In genomic region chr19:53908933-53909415, GRCh38 we compare ENCODE assay signal across 10 cellular contexts. TPM values are rescaled to one million over a fixed set of nuclear protein-coding genes. Genes with fewer than 3 reads are reported as not detected.
DNase-seq lines count a peak whose midpoint lies in the region; ATAC-seq and TF ChIP-seq lines count a peak whose summit lies in the region.
"Had no signal": no experiment of that assay in that cellular context is flagged by ENCODE, and none has a peak within 500 bp of the region (broad histone marks: within the 10 kb centered on the region; RNA-seq: fewer than 3 reads in every experiment).

TSS of gene CACNG7 (plus strand) at chr19:53909278. CDS start at chr19:53912832, 3,554 bp downstream.

- H3K9ac ChIP-seq in mesenchymal stem cell (ENCODE audit: low read length) = no peak within 1 kb of the TSS

- no peak within 1 kb of the TSS for H3K18ac ChIP-seq in mesenchymal stem cell (ENCODE audit: low read depth in 1 of 2, low read length in 2 of 2)

- H3K4me2 ChIP-seq in mesenchymal stem cell (ENCODE audit: low read length, poor library complexity, severe bottlenecking) = no peak within 1 kb of the TSS

- no peak within 1 kb of the TSS for H2BK15ac ChIP-seq in mesenchymal stem cell (ENCODE audit: low read depth, poor library complexity, severe bottlenecking)

- peak within 1 kb of the TSS; percentile 58 for H3K4me3 Mint-ChIP-seq in effector memory CD8-positive, alpha-beta T cell
- H3K4me3 Mint-ChIP-seq in nephron = peak within 1 kb of the TSS; percentile 77 to 84 (median 80)

- peaks cover 80 to 84% of the 10 kb centered on the region in 2 donors for H3K27me3 Mint-ChIP-seq in effector memory CD8-positive, alpha-beta T cell
- peaks cover 93% of the 10 kb centered on the region for H3K27me3 Mint-ChIP-seq in nephron (ENCODE audit: low read depth)

- no peaks in the 10 kb centered on the region for H3K9me3 Mint-ChIP-seq in effector memory CD8-positive, alpha-beta T cell
- peaks cover 4% of the 10 kb centered on the region for H3K9me3 Mint-ChIP-seq in nephron

- no peak within 1 kb of the TSS for H3K23ac ChIP-seq in mesenchymal stem cell (ENCODE audit: low read length in 2 of 2)

- TF ChIP-seq CTCF in BE2C (IDR thresholded peaks at IDR 0.05; ENCODE audit: low read depth, low read length) (no peak), nephron (IDR thresholded peaks at IDR 0.05; ENCODE audit: unreplicated experiment in 3 of 3) (no peak), lower lobe of right lung (IDR thresholded peaks at IDR 0.05) (no peak)

- no peak for ATAC-seq in effector memory CD8-positive, alpha-beta T cell (replicated peaks)
- no peak for ATAC-seq in lower lobe of right lung
- ATAC-seq in HG02885 (IDR thresholded peaks at IDR 0.05; ENCODE audit: poor library complexity, unreplicated experiment) = no peak

- intact Hi-C loops in lower lobe of right lung (cut with DNase I) = no loop called here

- H4K8ac ChIP-seq in mesenchymal stem cell (ENCODE audit: low read length) = no peak within 1 kb of the TSS

- H3K36me3 Mint-ChIP-seq in effector memory CD8-positive, alpha-beta T cell (ENCODE audit: insufficient read depth) = peaks cover 3% of the 10 kb centered on the region
- peaks cover 3% of the 10 kb centered on the region for H3K36me3 Mint-ChIP-seq in nephron (ENCODE audit: low read depth)

- H3K27ac Mint-ChIP-seq in effector memory CD8-positive, alpha-beta T cell = no peak within 1 kb of the TSS
- peak within 1 kb of the TSS in 1 of 3 experiments; percentile 56 for H3K27ac Mint-ChIP-seq in nephron

- H3K4me3 ChIP-seq in BE2C (ENCODE audit: low read depth, low read length) (peak within 1 kb of the TSS; percentile 41), lower lobe of right lung (no peak within 1 kb of the TSS), mesenchymal stem cell (ENCODE audit: insufficient read depth in 1 of 2, low read depth in 1 of 2, low read length in 2 of 2) (no peak within 1 kb of the TSS)

- 2% methylated on average over 5 of the region's 28 CpGs for WGBS in mesenchymal stem cell

- H3K36me3 ChIP-seq in BE2C (no peaks in the 10 kb centered on the region), lower lobe of right lung (no peaks in the 10 kb centered on the region), mesenchymal stem cell (ENCODE audit: control insufficient read depth in 1 of 2, insufficient read depth in 2 of 2, low read depth in 1 of 2, low read length in 2 of 2) (no peaks in the 10 kb centered on the region)

- H3K4me1 ChIP-seq in BE2C (no peaks in the 10 kb centered on the region), lower lobe of right lung (peaks cover 22% of the 10 kb centered on the region), mesenchymal stem cell (ENCODE audit: control insufficient read depth, insufficient read depth, low read depth, low read length) (peaks cover 3% of the 10 kb centered on the region)

- no peak within 1 kb of the TSS for H4K91ac ChIP-seq in mesenchymal stem cell (ENCODE audit: low read length)

- no peak within 1 kb of the TSS for H2AK5ac ChIP-seq in mesenchymal stem cell (ENCODE audit: low read length, severe bottlenecking)

- no peak within 1 kb of the TSS for H3K4ac ChIP-seq in mesenchymal stem cell (ENCODE audit: low read depth in 1 of 2, low read length in 2 of 2)

- no peak within 1 kb of the TSS for H3K14ac ChIP-seq in mesenchymal stem cell (ENCODE audit: low read length in 2 of 2)

- H3K9me3 ChIP-seq in BE2C (no peaks in the 10 kb centered on the region), lower lobe of right lung (no peaks in the 10 kb centered on the region), mesenchymal stem cell (ENCODE audit: control insufficient read depth, low read length) (no peaks in the 10 kb centered on the region)

- H3K27me3 ChIP-seq in BE2C (peaks cover 65% of the 10 kb centered on the region), lower lobe of right lung (ENCODE audit: low read depth) (peaks cover 83% of the 10 kb centered on the region), mesenchymal stem cell (ENCODE audit: control insufficient read depth in 1 of 2, insufficient read depth in 1 of 2, low read length in 2 of 2) (peaks cover 76 to 77% of the 10 kb centered on the region in 2 experiments)

- H3K4me1 Mint-ChIP-seq in effector memory CD8-positive, alpha-beta T cell (ENCODE audit: low read depth in 2 of 2) = peaks cover 37 to 39% of the 10 kb centered on the region in 2 donors
- peaks cover 15% of the 10 kb centered on the region for H3K4me1 Mint-ChIP-seq in nephron

- no peak within 1 kb of the TSS for H2BK120ac ChIP-seq in mesenchymal stem cell (ENCODE audit: low read depth, low read length)

- H3K27ac ChIP-seq in lower lobe of right lung = no peak within 1 kb of the TSS
- H3K27ac ChIP-seq in mesenchymal stem cell (ENCODE audit: low read length, poor library complexity, severe bottlenecking) = no peak within 1 kb of the TSS

- no peak for DNase-seq in BE2C
- peak; percentile 77 for DNase-seq in NCI-H2227 (lab: John Stamatoyannopoulos, UW; ENCODE audit: unreplicated experiment)
- DNase-seq in effector memory CD8-positive, alpha-beta T cell = no peak
- no peak for DNase-seq in activated CD4-positive, CD25-positive, alpha-beta regulatory T cell treated with anti-CD3 and anti-CD28 coated beads, Interleukin-2, amount 50 U/mL, for 72 hours
- DNase-seq in lower lobe of right lung = no peak
- DNase-seq in mesenchymal stem cell = no peak
- DNase-seq: activated naive CD4-positive, alpha-beta T cell treated with anti-CD3 and anti-CD28 coated beads, Interleukin-2, amount 50 U/mL, for 16 hours; GDM1 had no signal

- H2BK5ac ChIP-seq in mesenchymal stem cell (ENCODE audit: low read depth, low read length, poor library complexity, severe bottlenecking) = no peak within 1 kb of the TSS

- no peak within 1 kb of the TSS for H2AFZ ChIP-seq in mesenchymal stem cell (ENCODE audit: low read depth, low read length)

- H3K79me1 ChIP-seq in mesenchymal stem cell (replicated peaks; ENCODE audit: low read length, poor library complexity, severe bottlenecking) = no peaks in the 10 kb centered on the region

- no peak within 1 kb of the TSS for H2BK12ac ChIP-seq in mesenchymal stem cell (ENCODE audit: low read length in 2 of 2)

RNA-seq across cellular contexts. Expression of gene CACNG7, which starts in this region (rescaled TPM):
- polyA plus RNA-seq in BE2C (2012; ENCODE audit: insufficient read depth, insufficient read length, low read depth) = 6.7 TPM
- total RNA-seq in lower lobe of right lung = not detected
- 0.03 TPM for polyA plus RNA-seq in mesenchymal stem cell (2013, experiment 1 of 2)
- polyA plus RNA-seq in mesenchymal stem cell (2013, experiment 2 of 2) = 0.03 TPM
